8 cellular contexts compared by ENCODE assay signal in the genomic region with DNA sequence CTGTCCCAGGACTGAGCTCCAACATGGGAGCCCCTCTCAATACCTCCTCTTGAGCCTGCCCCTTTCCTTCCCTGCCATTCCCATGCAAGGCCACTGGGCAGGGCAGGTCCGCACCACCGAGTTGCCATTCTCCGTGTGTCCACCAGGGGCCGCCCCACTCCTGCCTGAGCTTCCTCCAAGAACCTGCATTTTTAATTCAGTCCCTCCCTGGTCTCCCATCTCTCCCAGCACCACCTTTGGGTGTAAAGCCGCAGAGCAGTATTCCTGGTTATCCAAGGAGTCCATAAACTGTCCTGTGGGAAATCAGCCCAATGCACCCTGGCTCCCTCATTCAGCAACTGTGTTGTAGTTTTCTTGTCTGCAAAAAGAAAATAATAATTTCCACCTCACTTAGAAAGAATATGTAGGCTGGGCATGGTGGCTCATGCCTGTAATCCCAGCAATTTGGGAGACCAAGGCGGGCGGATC. TPM values are rescaled to one million over a fixed set of nuclear protein-coding genes. Genes with fewer than 3 reads are reported as not detected.
DNase-seq lines count a peak whose midpoint lies in the region; ATAC-seq and TF ChIP-seq lines count a peak whose summit lies in the region.

No MANE protein-coding gene starts in this region.

- H3K27me3 ChIP-seq in heart left ventricle: no peaks in the 10 kb centered on the region

- ATAC-seq in GM21619 (IDR thresholded peaks at IDR 0.05; ENCODE audit: unreplicated experiment) (peak; percentile 54), heart left ventricle (peak; percentile 66 to 89 (median 86)), HG03460 (IDR thresholded peaks at IDR 0.05; ENCODE audit: unreplicated experiment) (no peak)

- TF ChIP-seq POLR2A in heart left ventricle (IDR thresholded peaks at IDR 0.05): no peak

- TF ChIP-seq CTCF in AG09309 (IDR thresholded peaks at IDR 0.05; ENCODE audit: control insufficient read depth, insufficient read depth, low read depth, low read length, missing control alignments): peak; percentile 99
- peak; percentile 93 to 99 (median 94) for TF ChIP-seq CTCF in heart left ventricle (IDR thresholded peaks at IDR 0.05)

- H3K4me3 ChIP-seq in AG09309 (ENCODE audit: control insufficient read depth, low read depth, low read length): no peak overlapping the region
- no peak overlapping the region for H3K4me3 ChIP-seq in heart left ventricle

- H3K36me3 ChIP-seq in heart left ventricle: no peaks in the 10 kb centered on the region

- peaks cover 0 to 19% (median 3%) of the 10 kb centered on the region in 12 donors for H3K4me1 ChIP-seq in heart left ventricle

- peak; percentile 42 for DNase-seq in AG09309 (ENCODE audit: low read depth)
- DNase-seq in NCI-H187 (lab: John Stamatoyannopoulos, UW): peak; percentile 49 to 72
- peak; percentile 44 to 75 (median 68) for DNase-seq in T-helper 1 cell
- peak; percentile 57 for DNase-seq in activated naive CD8-positive, alpha-beta T cell treated with anti-CD3 and anti-CD28 coated beads, Interleukin-2, amount 50 U/mL, for 16 hours (ENCODE audit: low read depth, low spot score)
- peak; percentile 81 to 91 (median 84) for DNase-seq in heart left ventricle
- DNase-seq in pulmonary artery endothelial cell (ENCODE audit: low read depth, low spot score): peak; percentile 40

- no peaks in the 10 kb centered on the region for H3K9me3 ChIP-seq in heart left ventricle

- H3K27ac ChIP-seq in heart left ventricle: no peak overlapping the region

- WGBS in heart left ventricle, 4 donors: 18 to 24% (median 21%) methylated on average over 7 of the region's 7 CpGs

- intact Hi-C loops in heart left ventricle (cut with DNase I): loop anchor here in 9 of 10 donors (1.0 to 5.0 kb wide), 7 partner anchors 58 to 236 kb away; a partner anchor contains a TSS

RNA-seq across cellular contexts. Expression of a gene that starts 15.9 kb away (rescaled TPM):
- total RNA-seq in heart left ventricle (not detected), pulmonary artery endothelial cell (not detected in 2 replicates)
- polyA plus RNA-seq in heart left ventricle: not detected

RNA-seq across cellular contexts. Expression of a gene that starts 52.2 kb away (rescaled TPM):
- total RNA-seq in heart left ventricle (under 1 TPM in 7 of 9 donors, not detected in 2; 0.12 to 0.75 (median 0.29) TPM), pulmonary artery endothelial cell (not detected in 2 replicates)
- under 1 TPM; 0.08 to 0.23 TPM for polyA plus RNA-seq in heart left ventricle
